Comparison of ENCODE assay signal across 7 cellular contexts in genomic region chr1:156815307-156815826, GRCh38. TPM values are rescaled to one million over a fixed set of nuclear protein-coding genes. Genes with fewer than 3 reads are reported as not detected.
DNase-seq lines count a peak whose midpoint lies in the region; ATAC-seq and TF ChIP-seq lines count a peak whose summit lies in the region.

No MANE protein-coding gene starts in this region.

- TF ChIP-seq POLR2A in IMR-90 (IDR thresholded peaks at IDR 0.05; ENCODE audit: low read depth, low read length), result no peak
- no peak for TF ChIP-seq POLR2A in stomach (IDR thresholded peaks at IDR 0.05)

- H3K27me3 Mint-ChIP-seq in activated naive CD8-positive, alpha-beta T cell treated with anti-CD3 and anti-CD28 coated beads, Interleukin-2, amount 50 U/mL, for 24 hours, result no peaks in the 10 kb centered on the region
- peaks cover 29 to 69% (median 61%) of the 10 kb centered on the region in 3 donors for H3K27me3 Mint-ChIP-seq in immature natural killer cell (ENCODE audit: low read depth in 3 of 3)

- H3K56ac ChIP-seq in IMR-90 (ENCODE audit: extremely low read depth, insufficient read depth, low read length), result no peak overlapping the region

- POLR2A ChIA-PET in IMR-90 (lab: Charles Lee; ENCODE audit: unreplicated experiment), result no interaction called here

- peaks cover 66% of the 10 kb centered on the region for H3K36me3 Mint-ChIP-seq in activated naive CD8-positive, alpha-beta T cell treated with anti-CD3 and anti-CD28 coated beads, Interleukin-2, amount 50 U/mL, for 24 hours (ENCODE audit: low read depth)
- H3K36me3 Mint-ChIP-seq in immature natural killer cell, result peaks cover 28 to 32% (median 28%) of the 10 kb centered on the region in 3 donors

- H3K14ac ChIP-seq in IMR-90 (replicated peaks; ENCODE audit: low read depth, low read length), result no peak overlapping the region

- no peaks in the 10 kb centered on the region; the same call in 1 of the 2 replicates for H3K9me1 ChIP-seq in IMR-90 (ENCODE audit: insufficient read depth, low read length)

- ATAC-seq in IMR-90 (ENCODE audit: low read depth) (peak; percentile 86), HG03095 (IDR thresholded peaks at IDR 0.05; ENCODE audit: unreplicated experiment) (no peak), HG02610 (IDR thresholded peaks at IDR 0.05; ENCODE audit: unreplicated experiment) (no peak)
- ATAC-seq in activated naive CD8-positive, alpha-beta T cell treated with anti-CD3 and anti-CD28 coated beads, Interleukin-2, amount 50 U/mL, for 24 hours, result no peak

- H2AFZ ChIP-seq in IMR-90 (replicated peaks; ENCODE audit: low read length, poor library complexity), result peak overlapping the region; percentile 78

- H3K79me1 ChIP-seq in IMR-90 (ENCODE audit: low read depth in 1 of 2, low read length in 2 of 2), result no peaks in the 10 kb centered on the region

- intact Hi-C loops in IMR-90 (cut with micrococcal nuclease) (no loop called here), stomach (cut with DNase I; ENCODE audit: low total_unique reads) (no loop called here)

- H3K23ac ChIP-seq in IMR-90 (ENCODE audit: low read depth, low read length), result no peak overlapping the region

- no peak overlapping the region; a peak in 1 of 4 replicates for H4K8ac ChIP-seq in IMR-90 (ENCODE audit: low read depth in 2 of 2, low read length in 2 of 2)

- CTCF ChIA-PET in IMR-90 (lab: Yijun Ruan, JAX), result interaction anchor here (0.6 kb wide), 1 partner anchor 16 kb away, joined by 4 read pairs; no protein-coding TSS in a partner anchor

- H4K20me1 ChIP-seq in IMR-90 (ENCODE audit: insufficient read depth, low read length), result no peaks in the 10 kb centered on the region; the same call in 1 of the 2 replicates

- H3K4me2 ChIP-seq in IMR-90 (ENCODE audit: low read depth, low read length), result no peak overlapping the region

- 47% methylated on average over 2 of the region's 5 CpGs; no CpG with 5 or more reads in 1 of the 2 experiments for WGBS in IMR-90 (ENCODE audit: extremely low coverage in 2 of 2, insufficient read length in 1 of 2), 2 experiments
- WGBS in stomach, 5 donors, result 54 to 75% (median 62%) methylated on average over 5 of the region's 5 CpGs

- H3K9me3 Mint-ChIP-seq in activated naive CD8-positive, alpha-beta T cell treated with anti-CD3 and anti-CD28 coated beads, Interleukin-2, amount 50 U/mL, for 24 hours, result peaks cover 3% of the 10 kb centered on the region
- H3K9me3 Mint-ChIP-seq in immature natural killer cell, result no peaks in the 10 kb centered on the region

- no peak overlapping the region for H3K18ac ChIP-seq in IMR-90 (ENCODE audit: low read depth, low read length)

- H2AK9ac ChIP-seq in IMR-90 (replicated peaks; ENCODE audit: low read depth, low read length, poor library complexity), result peak overlapping the region; percentile 87

- no peaks in the 10 kb centered on the region for H3K9me3 ChIP-seq in IMR-90 (ENCODE audit: control insufficient read depth, insufficient read depth, low read length)
- H3K9me3 ChIP-seq in stomach, result no peaks in the 10 kb centered on the region

- in situ Hi-C loops in IMR-90 (cut with MboI; ENCODE audit: low sequenced_read_pairs), result no loop called here

- no peak overlapping the region for H2BK5ac ChIP-seq in IMR-90 (ENCODE audit: low read depth, low read length, poor library complexity, severe bottlenecking)

- H3K27ac ChIP-seq in IMR-90 (ENCODE audit: insufficient read depth, low read length), result no peak overlapping the region
- H3K27ac ChIP-seq in stomach, result peak overlapping the region in 4 of 5 donors; percentile 63 to 83 (median 78)

- TF ChIP-seq RAD21 in IMR-90 (IDR thresholded peaks at IDR 0.05; ENCODE audit: low read length), result no peak

- H2BK20ac ChIP-seq in IMR-90 (ENCODE audit: low read depth, low read length), result no peak overlapping the region

- TF ChIP-seq CTCF in IMR-90 (conservative IDR thresholded peaks at IDR 0.05; ENCODE audit: low read depth, low read length) (0 out of 2 replicates have a peak, but pooled peaks have one; percentile 14), stomach (IDR thresholded peaks at IDR 0.05) (no peak)

- no peak overlapping the region for H2BK120ac ChIP-seq in IMR-90 (ENCODE audit: low read depth, low read length)

- no peaks in the 10 kb centered on the region for H3K36me3 ChIP-seq in IMR-90 (ENCODE audit: control insufficient read depth, insufficient read depth, low read length)
- H3K36me3 ChIP-seq in stomach, result no peaks in the 10 kb centered on the region

- H3K27ac Mint-ChIP-seq in activated naive CD8-positive, alpha-beta T cell treated with anti-CD3 and anti-CD28 coated beads, Interleukin-2, amount 50 U/mL, for 24 hours, result peak overlapping the region; percentile 96
- H3K27ac Mint-ChIP-seq in immature natural killer cell, result peak overlapping the region; percentile 98 to 100 (median 100)

- no peak overlapping the region for H3K4ac ChIP-seq in IMR-90 (ENCODE audit: low read depth, low read length)

- peaks cover 71% of the 10 kb centered on the region for H3K4me1 Mint-ChIP-seq in activated naive CD8-positive, alpha-beta T cell treated with anti-CD3 and anti-CD28 coated beads, Interleukin-2, amount 50 U/mL, for 24 hours
- peaks cover 73 to 77% of the 10 kb centered on the region in 2 donors for H3K4me1 Mint-ChIP-seq in immature natural killer cell

- no TSS peak for BruUV-seq in IMR-90 (replicated peaks; lab: Mats Ljungman, UMichigan)

- H2BK15ac ChIP-seq in IMR-90 (ENCODE audit: low read depth, low read length), result no peak overlapping the region

- no peak overlapping the region for H4K5ac ChIP-seq in IMR-90 (ENCODE audit: low read depth, low read length)

- H3K4me3 ChIP-seq in IMR-90 (ENCODE audit: insufficient read depth, low read depth, low read length), result no peak overlapping the region
- H3K4me3 ChIP-seq in stomach, result peak overlapping the region in 2 of 4 donors; percentile 32 to 42

- H3K27me3 ChIP-seq in IMR-90 (ENCODE audit: control insufficient read depth, insufficient read depth, low read length) (peaks cover 33% of the 10 kb centered on the region), stomach (peaks cover 0 to 17% (median 0%) of the 10 kb centered on the region in 3 donors)

- 0 out of 2 replicates have a peak overlapping the region, but pooled peaks have one; percentile 12 for H2AK5ac ChIP-seq in IMR-90 (ENCODE audit: low read depth, low read length)

- H3K9ac ChIP-seq in IMR-90 (ENCODE audit: low read depth, low read length), result no peak overlapping the region

- peak; percentile 90 for DNase-seq in IMR-90
- no peak for DNase-seq in activated naive CD8-positive, alpha-beta T cell treated with anti-CD3 and anti-CD28 coated beads, Interleukin-2, amount 50 U/mL, for 24 hours
- peak in 2 of 3 donors; percentile 33 to 34 for DNase-seq in immature natural killer cell
- no peak for DNase-seq in stomach
- DNase-seq in germinal center (ENCODE audit: low spot score), result no peak

- no peak for TF ChIP-seq EP300 in stomach (IDR thresholded peaks at IDR 0.05)

- dilution Hi-C loops in IMR-90 (cut with HindIII; ENCODE audit: low sequenced_read_pairs, unreplicated experiment), result no loop called here

- H4K91ac ChIP-seq in IMR-90 (ENCODE audit: insufficient read depth, low read depth, low read length), result no peak overlapping the region

- peaks cover 14% of the 10 kb centered on the region for H3K4me1 ChIP-seq in IMR-90 (ENCODE audit: control insufficient read depth, insufficient read depth, low read length)
- peaks cover 15 to 31% (median 21%) of the 10 kb centered on the region in 4 donors for H3K4me1 ChIP-seq in stomach

- H3K4me3 Mint-ChIP-seq in activated naive CD8-positive, alpha-beta T cell treated with anti-CD3 and anti-CD28 coated beads, Interleukin-2, amount 50 U/mL, for 24 hours, result peak overlapping the region; percentile 91
- peak overlapping the region; percentile 84 to 96 (median 94) for H3K4me3 Mint-ChIP-seq in immature natural killer cell

TF ChIP-seq in IMR-90, 13 proteins besides CTCF, POLR2A, EP300 and RAD21:
- peak; percentile 80 for TF ChIP-seq CEBPB (IDR thresholded peaks at IDR 0.05; ENCODE audit: low read depth, low read length)
- no peak for TF ChIP-seq RFX5 (IDR thresholded peaks at IDR 0.05; ENCODE audit: low read depth, low read length)
- peak; percentile 54 for TF ChIP-seq RCOR1 (IDR thresholded peaks at IDR 0.05; ENCODE audit: insufficient replicate concordance, low read length)

RNA-seq across cellular contexts. Expression of gene SH2D2A, which starts 1.3 kb away (rescaled TPM):
- total RNA-seq in IMR-90 (2012; rRNA removed) (0.28 TPM in 1 of 2 replicates, not detected in the other), stomach (10 to 100 TPM in 2 of 5 donors, under 1 TPM in 1, not detected in 2; 0.73 to 19.9 (median 11.6) TPM)
- polyA plus RNA-seq in IMR-90 (2012; rRNA removed) (0.23 TPM in 1 of 2 replicates, not detected in the other), immature natural killer cell (100 to 1,000 TPM in 1 of 3 donors, 10 to 100 TPM in 2; 76.4 to 139 (median 84.1) TPM), stomach (1 to 10 TPM in 2 of 3 donors, under 1 TPM in 1; 0.61 to 1.6 (median 1.4) TPM)
- polyA plus RNA-seq in IMR-90 (2012; cell fraction: cytosol; rRNA removed), result 0.14 TPM in 1 of 2 replicates, not detected in the other
- 0.45 and 1.4 TPM in 2 replicates for polyA plus RNA-seq in IMR-90 (2012; cell fraction: nucleus; rRNA removed; ENCODE audit: low replicate concordance)

RNA-seq across cellular contexts. Expression of gene INSRR, which starts 43.5 kb away (rescaled TPM):
- total RNA-seq in IMR-90 (2012; rRNA removed) (not detected in 2 replicates), stomach (under 1 TPM in 2 of 5 donors, not detected in 3; 0.18 to 0.29 TPM)
- polyA plus RNA-seq in IMR-90 (2012; rRNA removed) (not detected in 2 replicates), immature natural killer cell (not detected), stomach (under 1 TPM; 0.15 to 0.75 (median 0.33) TPM)
- polyA plus RNA-seq in IMR-90 (2012; cell fraction: cytosol; rRNA removed), result not detected in 2 replicates
- polyA plus RNA-seq in IMR-90 (2012; cell fraction: nucleus; rRNA removed; ENCODE audit: low replicate concordance), result not detected in 2 replicates

RNA-seq across cellular contexts. Expression of gene NTRK1, which starts 45.3 kb away (rescaled TPM):
- total RNA-seq in IMR-90 (2012; rRNA removed) (not detected in 2 replicates), stomach (under 1 TPM in 2 of 5 donors, not detected in 3; 0.87 to 0.92 TPM)
- polyA plus RNA-seq in IMR-90 (2012; rRNA removed) (0.03 TPM in 1 of 2 replicates, not detected in the other), immature natural killer cell (under 1 TPM in 1 of 3 donors, not detected in 2; 0.71 TPM), stomach (1 to 10 TPM in 1 of 3 donors, under 1 TPM in 2; 0.23 to 1.2 (median 1.00) TPM)
- polyA plus RNA-seq in IMR-90 (2012; cell fraction: cytosol; rRNA removed), result 0.02 TPM in 1 of 2 replicates, not detected in the other
- 0.07 and 0.11 TPM in 2 replicates for polyA plus RNA-seq in IMR-90 (2012; cell fraction: nucleus; rRNA removed; ENCODE audit: low replicate concordance)

RNA-seq across cellular contexts. Expression of gene PRCC, which starts 48.0 kb away (rescaled TPM):
- total RNA-seq in IMR-90 (2012; rRNA removed) (10.6 and 14.7 TPM in 2 replicates), stomach (10 to 100 TPM; 24.0 to 93.0 (median 76.4) TPM)
- polyA plus RNA-seq in IMR-90 (2012; rRNA removed) (52.4 and 59.6 TPM in 2 replicates), immature natural killer cell (10 to 100 TPM; 25.9 to 55.6 (median 32.8) TPM), stomach (10 to 100 TPM; 39.1 to 41.9 (median 40.1) TPM)
- 40.8 and 89.5 TPM in 2 replicates for polyA plus RNA-seq in IMR-90 (2012; cell fraction: cytosol; rRNA removed)
- 36.4 and 48.1 TPM in 2 replicates for polyA plus RNA-seq in IMR-90 (2012; cell fraction: nucleus; rRNA removed; ENCODE audit: low replicate concordance)

Comparison
In these comparisons a context has a peak if more than half of its experiments do, and no peak if none do; other contexts are left out.
1. DNase-seq: peak in IMR-90 (single experiment) and immature natural killer cell (2 of 3); none in activated naive CD8-positive, alpha-beta T cell treated with anti-CD3 and anti-CD28 coated beads, Interleukin-2, amount 50 U/mL, for 24 hours (single experiment), stomach (single experiment) and germinal center (single experiment).
2. RNA of gene SH2D2A, which starts 1.3 kb away (polyA plus RNA-seq): 76.4 to 139 TPM in immature natural killer cell; 0.61 to 1.6 TPM in stomach and 0.14 to 1.4 TPM in IMR-90; every median in the first group is over 10 times any median in the second.